Comparison of ENCODE assay signal across 16 cellular contexts in the genomic region with DNA sequence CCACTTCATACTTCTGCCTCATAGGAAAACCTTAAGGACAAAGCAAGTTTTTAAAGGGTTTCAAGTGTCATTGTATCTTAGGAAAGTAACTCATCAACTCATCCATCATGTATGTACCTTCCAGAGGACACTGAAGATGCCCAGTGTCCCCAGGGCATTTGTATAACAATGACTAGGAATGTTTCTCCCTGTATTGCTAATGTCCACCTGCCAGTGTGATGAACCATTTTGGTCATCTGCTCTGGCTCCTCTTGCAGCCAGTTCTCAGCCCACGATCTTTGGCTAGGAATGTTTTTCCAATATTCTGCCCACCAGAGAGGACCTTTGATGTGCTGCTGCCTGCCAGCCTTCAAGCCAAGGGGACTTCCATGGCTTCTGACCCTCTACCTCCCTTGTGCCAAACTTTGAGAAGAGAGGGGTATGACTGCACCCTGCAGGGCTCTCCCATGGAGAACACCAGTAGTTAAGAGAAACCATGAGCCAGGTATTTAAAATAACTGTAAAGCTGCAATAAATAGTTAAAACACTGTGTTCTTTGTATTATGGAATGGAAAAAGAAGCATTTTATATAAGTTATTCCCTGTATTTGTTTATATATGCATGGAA.
"Had no signal": no experiment of that assay in that cellular context is flagged by ENCODE, and none has a peak within 500 bp of the region (broad histone marks: within the 10 kb centered on the region; RNA-seq: fewer than 3 reads in every experiment).

No MANE protein-coding gene starts in this region.

- H3K4me3 Mint-ChIP-seq: activated CD4-positive, alpha-beta memory T cell treated with anti-CD3 and anti-CD28 coated beads for 36 hours; activated naive CD8-positive, alpha-beta T cell treated with anti-CD3 and anti-CD28 coated beads, Interleukin-2, amount 10 ng/mL, durations not matched to agents 7 days and 5 days; natural killer cell treated with Interleukin-12 subunit alpha and Interleukin-12 subunit beta and Interleukin-15 and Interleukin-18, amount 100 ng/mL, for 72 hours had no signal

- H3K27ac Mint-ChIP-seq: activated CD4-positive, alpha-beta memory T cell treated with anti-CD3 and anti-CD28 coated beads for 36 hours; activated naive CD8-positive, alpha-beta T cell treated with anti-CD3 and anti-CD28 coated beads, Interleukin-2, amount 10 ng/mL, durations not matched to agents 7 days and 5 days; natural killer cell treated with Interleukin-12 subunit alpha and Interleukin-12 subunit beta and Interleukin-15 and Interleukin-18, amount 100 ng/mL, for 72 hours; progenitor cell of endocrine pancreas had no signal

- DNase-seq: activated CD4-positive, alpha-beta memory T cell treated with anti-CD3 and anti-CD28 coated beads for 36 hours; activated naive CD8-positive, alpha-beta T cell treated with anti-CD3 and anti-CD28 coated beads, Interleukin-2, amount 10 ng/mL, durations not matched to agents 7 days and 5 days; activated T-cell treated with anti-CD3 and anti-CD28 coated beads, Interleukin-2, amount 50 U/mL, for 48 hours; aorta; glutamatergic neuron; mammary epithelial cell; occipital lobe; right lobe of liver; stimulated activated CD4-positive, alpha-beta T cell treated with anti-CD3 and anti-CD28 coated beads, Interleukin-4, amount 100 ng/mL, for 1 hour; stimulated activated CD8-positive, alpha-beta memory T cell treated with anti-CD3 and anti-CD28 coated beads, Interleukin-4, amount 100 ng/mL, for 48 hours; T1000 had no signal

- FAIRE-seq: endometrium, urothelium cell line had no signal

- H3K9me3 Mint-ChIP-seq: activated CD4-positive, alpha-beta memory T cell treated with anti-CD3 and anti-CD28 coated beads for 36 hours; activated naive CD8-positive, alpha-beta T cell treated with anti-CD3 and anti-CD28 coated beads, Interleukin-2, amount 10 ng/mL, durations not matched to agents 7 days and 5 days; natural killer cell treated with Interleukin-12 subunit alpha and Interleukin-12 subunit beta and Interleukin-15 and Interleukin-18, amount 100 ng/mL, for 72 hours had no signal

- ATAC-seq: esophagus mucosa; natural killer cell treated with Interleukin-12 subunit alpha and Interleukin-12 subunit beta and Interleukin-15 and Interleukin-18, amount 100 ng/mL, for 72 hours had no signal

- H3K27me3 Mint-ChIP-seq: activated CD4-positive, alpha-beta memory T cell treated with anti-CD3 and anti-CD28 coated beads for 36 hours; activated naive CD8-positive, alpha-beta T cell treated with anti-CD3 and anti-CD28 coated beads, Interleukin-2, amount 10 ng/mL, durations not matched to agents 7 days and 5 days; natural killer cell treated with Interleukin-12 subunit alpha and Interleukin-12 subunit beta and Interleukin-15 and Interleukin-18, amount 100 ng/mL, for 72 hours; progenitor cell of endocrine pancreas had no signal

- H3K36me3 Mint-ChIP-seq: activated CD4-positive, alpha-beta memory T cell treated with anti-CD3 and anti-CD28 coated beads for 36 hours had no signal
